Comparison of ENCODE assay signal across 8 cellular contexts in genomic region chr1:11730429-11730861, GRCh38. TPM values are rescaled to one million over a fixed set of nuclear protein-coding genes. Genes with fewer than 3 reads are reported as not detected.
DNase-seq lines count a peak whose midpoint lies in the region; ATAC-seq and TF ChIP-seq lines count a peak whose summit lies in the region.

No MANE protein-coding gene starts in this region.

- H3K9me3 ChIP-seq in H9 (ENCODE audit: control insufficient read depth, low read depth, low read length), result no peaks in the 10 kb centered on the region

- ATAC-seq in HG03159 (IDR thresholded peaks at IDR 0.05; ENCODE audit: unreplicated experiment), result peak; percentile 53
- peak; percentile 63 for ATAC-seq in Right ventricle myocardium superior (ENCODE audit: poor library complexity)
- ATAC-seq in stimulated activated naive B cell treated with anti-CD40 and anti-IgM and Interleukin-4, amounts not matched to agents 10 μg/mL and 1 μg/mL and 100 μg/mL, for 72 hours (replicated peaks), result peak; percentile 92 to 94

- H3K4me1 Mint-ChIP-seq in stimulated activated naive B cell treated with anti-CD40 and anti-IgM and Interleukin-4, amounts not matched to agents 10 μg/mL and 1 μg/mL and 100 μg/mL, for 72 hours, result peaks cover 28 to 41% of the 10 kb centered on the region in 2 donors
- H3K4me1 Mint-ChIP-seq in H9, result peaks cover 41 to 46% of the 10 kb centered on the region in 2 experiments

- H3K27ac ChIP-seq in VCaP (peak overlapping the region; percentile 87), H9 (ENCODE audit: insufficient read length, low read depth, low read length) (no peak overlapping the region)

- H3K4me3 Mint-ChIP-seq in stimulated activated naive B cell treated with anti-CD40 and anti-IgM and Interleukin-4, amounts not matched to agents 10 μg/mL and 1 μg/mL and 100 μg/mL, for 72 hours, result peak overlapping the region; percentile 70 to 72
- no peak overlapping the region for H3K4me3 Mint-ChIP-seq in H9

- no peak overlapping the region for H3K14ac ChIP-seq in H9 (ENCODE audit: insufficient read depth, low read length)

- DNase-seq in AG08395 (ENCODE audit: low spot score), result peak; percentile 66
- DNase-seq in Right ventricle myocardium superior, result no peak
- DNase-seq in stimulated activated naive B cell treated with anti-CD40 and anti-IgM and Interleukin-4, amounts not matched to agents 10 μg/mL and 1 μg/mL and 100 μg/mL, for 72 hours, result no peak
- no peak for DNase-seq in H9
- no peak for DNase-seq in COR-L47 (lab: John Stamatoyannopoulos, UW)
- DNase-seq in ACHN, result no peak

- H3K79me1 ChIP-seq in H9 (ENCODE audit: insufficient read depth, low read depth, low read length, poor library complexity, severe bottlenecking), result no peaks in the 10 kb centered on the region

- no peak overlapping the region for H3K18ac ChIP-seq in H9 (ENCODE audit: insufficient read length, low read depth, low read length)

- in situ Hi-C loops in ACHN (cut with HindIII; ENCODE audit: low pct_ligation_motif_present, low pct_unique_long_range_greater_than_20kb, low sequenced_read_pairs), result no loop called here

- no peak overlapping the region for H2BK5ac ChIP-seq in H9 (ENCODE audit: insufficient read length, low read length)

- H3K4me1 ChIP-seq in H9 (ENCODE audit: insufficient read depth, low read length), result peaks cover 8% of the 10 kb centered on the region

- no peak overlapping the region for H3T11ph ChIP-seq in H9 (ENCODE audit: low read length)

- no peak overlapping the region for H2BK12ac ChIP-seq in H9 (ENCODE audit: insufficient read length, low read depth, low read length)

- H2BK20ac ChIP-seq in H9 (ENCODE audit: low read depth, low read length, poor library complexity, severe bottlenecking), result no peak overlapping the region

- H3K9me3 Mint-ChIP-seq in stimulated activated naive B cell treated with anti-CD40 and anti-IgM and Interleukin-4, amounts not matched to agents 10 μg/mL and 1 μg/mL and 100 μg/mL, for 72 hours, result no peaks in the 10 kb centered on the region
- H3K9me3 Mint-ChIP-seq in H9, result no peaks in the 10 kb centered on the region; a peak in 1 of 5 replicates

- H3K4me2 ChIP-seq in H9 (ENCODE audit: insufficient read depth, insufficient read length, low read length), result no peak overlapping the region

- no peak overlapping the region for H4K5ac ChIP-seq in H9 (ENCODE audit: insufficient read length, low read depth, low read length)

- no peak overlapping the region for H2BK15ac ChIP-seq in H9 (ENCODE audit: low read depth, low read length)

- intact Hi-C loops in Right ventricle myocardium superior (cut with DNase I), result loop anchor here (10.0 kb wide), 1 partner anchor 54 kb away; no protein-coding TSS in a partner anchor

- H3K56ac ChIP-seq in H9 (ENCODE audit: insufficient read length, low read depth, low read length), result no peak overlapping the region

- H3K27ac Mint-ChIP-seq in stimulated activated naive B cell treated with anti-CD40 and anti-IgM and Interleukin-4, amounts not matched to agents 10 μg/mL and 1 μg/mL and 100 μg/mL, for 72 hours, result peak overlapping the region; percentile 93
- H3K27ac Mint-ChIP-seq in H9, result 0 out of 7 replicates have a peak overlapping the region, but pooled peaks of 1 of the 3 experiments have one; percentile 32

- no peak overlapping the region for H4K91ac ChIP-seq in H9 (ENCODE audit: insufficient read length, low read depth, low read length)

- H2AFZ ChIP-seq in H9 (ENCODE audit: low read length), result no peak overlapping the region

- H3K36me3 Mint-ChIP-seq in stimulated activated naive B cell treated with anti-CD40 and anti-IgM and Interleukin-4, amounts not matched to agents 10 μg/mL and 1 μg/mL and 100 μg/mL, for 72 hours, result no peaks in the 10 kb centered on the region
- no peaks in the 10 kb centered on the region for H3K36me3 Mint-ChIP-seq in H9 (ENCODE audit: insufficient read depth in 1 of 3, low read depth in 3 of 3)

- H3K23ac ChIP-seq in H9 (ENCODE audit: insufficient read length, low read depth, low read length), result no peak overlapping the region

- no CpG with 5 or more reads among the region's 4 CpGs for WGBS in H9 (ENCODE audit: extremely low coverage, insufficient read length, low lambda C conversion rate)

- no peaks in the 10 kb centered on the region for H3K27me3 Mint-ChIP-seq in stimulated activated naive B cell treated with anti-CD40 and anti-IgM and Interleukin-4, amounts not matched to agents 10 μg/mL and 1 μg/mL and 100 μg/mL, for 72 hours
- no peaks in the 10 kb centered on the region; the same call in none of the 2 replicates for H3K27me3 Mint-ChIP-seq in H9 (ENCODE audit: low read depth)

- TF ChIP-seq CTCF in VCaP (conservative IDR thresholded peaks at IDR 0.05) (no peak), H9 (conservative IDR thresholded peaks at IDR 0.05) (no peak)

- H4K20me1 ChIP-seq in H9 (ENCODE audit: control insufficient read depth, insufficient read depth, insufficient read length), result no peaks in the 10 kb centered on the region

- no peak overlapping the region for H2AK5ac ChIP-seq in H9 (ENCODE audit: insufficient read length, low read length)

- H3K23me2 ChIP-seq in H9 (ENCODE audit: insufficient read length, low read depth, low read length, poor library complexity, severe bottlenecking), result no peaks in the 10 kb centered on the region

- no peak overlapping the region for H3K9ac ChIP-seq in H9 (ENCODE audit: extremely low read depth, insufficient read length, low read length)

- no peak overlapping the region for H3K4ac ChIP-seq in H9 (ENCODE audit: low read depth, low read length)

- no peaks in the 10 kb centered on the region for H3K27me3 ChIP-seq in H9 (ENCODE audit: insufficient read depth, low read length)

- H3K79me2 ChIP-seq in H9 (ENCODE audit: insufficient read depth, low read length), result no peaks in the 10 kb centered on the region

- H4K8ac ChIP-seq in H9 (replicated peaks; ENCODE audit: insufficient read length, low read depth, low read length), result no peak overlapping the region

- H2BK120ac ChIP-seq in H9 (ENCODE audit: low read depth, low read length, poor library complexity, severe bottlenecking), result no peak overlapping the region

RNA-seq across cellular contexts. Expression of gene AGTRAP, which starts 5.5 kb away (rescaled TPM):
- total RNA-seq in Right ventricle myocardium superior (13.6 TPM), H9 (2021) (58.8 and 60.9 TPM in 2 replicates)

RNA-seq across cellular contexts. Expression of gene C1orf167, which starts 31.5 kb away (rescaled TPM):
- 2.7 TPM for total RNA-seq in Right ventricle myocardium superior
- 0.39 TPM in 1 of 2 replicates, not detected in the other for total RNA-seq in H9 (2021)

RNA-seq across cellular contexts. Expression of gene DRAXIN, which starts 38.9 kb away (rescaled TPM):
- total RNA-seq in Right ventricle myocardium superior (0.05 TPM), H9 (2021) (20.1 and 20.5 TPM in 2 replicates)

RNA-seq across cellular contexts. Expression of gene MAD2L2, which starts 49.5 kb away (rescaled TPM):
- 15.8 TPM for total RNA-seq in Right ventricle myocardium superior
- total RNA-seq in H9 (2021), result 283 and 289 TPM in 2 replicates

Comparison
In these comparisons a context has a peak if more than half of its experiments do, and no peak if none do; other contexts are left out.
1. H3K4me3 Mint-ChIP-seq: peak in stimulated activated naive B cell treated with anti-CD40 and anti-IgM and Interleukin-4, amounts not matched to agents 10 μg/mL and 1 μg/mL and 100 μg/mL, for 72 hours (2 of 2); none in H9 (0 of 2).
2. RNA of gene DRAXIN, which starts 38.9 kb away (total RNA-seq): 20.1 to 20.5 TPM in H9; 0.05 TPM in Right ventricle myocardium superior (single experiment); every median in the first group is over 10 times any median in the second.
3. Peak in every context shown above with its lines, with median percentiles within 50 percentile points of each other: ATAC-seq.